Comparison of ENCODE assay signal across 9 cellular contexts in the genomic region with DNA sequence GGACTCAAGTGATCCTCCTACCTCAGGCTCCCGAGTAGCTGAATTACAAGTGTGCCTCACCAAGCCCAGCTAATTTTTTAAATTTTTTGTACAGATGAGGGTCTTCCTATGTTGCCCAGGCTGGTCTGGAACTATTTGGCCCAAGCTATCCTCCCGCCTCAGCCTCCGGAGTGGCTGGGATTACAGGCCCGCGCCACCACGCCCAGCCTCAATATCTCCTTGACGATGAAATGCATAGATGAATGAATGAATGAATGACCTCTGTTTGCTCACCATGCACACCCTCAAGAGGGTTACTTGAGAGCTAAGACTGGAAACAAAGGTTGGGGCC. TPM values are rescaled to one million over a fixed set of nuclear protein-coding genes. Genes with fewer than 3 reads are reported as not detected.
A peak's percentile ranks its signal among the peaks of the same experiment; 100 is the strongest.
DNase-seq lines count a peak whose midpoint lies in the region; TF ChIP-seq lines count a peak whose summit lies in the region.
"Had no signal": no experiment of that assay in that cellular context is flagged by ENCODE, and none has a peak within 500 bp of the region (broad histone marks: within the 10 kb centered on the region; RNA-seq: fewer than 3 reads in every experiment).

No MANE protein-coding gene starts in this region.

- peaks cover 9% of the 10 kb centered on the region for H3K4me1 ChIP-seq in SJCRH30
- H3K4me1 ChIP-seq in esophagus muscularis mucosa: peaks cover 22 to 33% (median 30%) of the 10 kb centered on the region in 4 donors
- peaks cover 22 to 23% (median 22%) of the 10 kb centered on the region in 3 donors for H3K4me1 ChIP-seq in skeletal muscle tissue (ENCODE audit: control insufficient read depth in 3 of 3, insufficient read depth in 3 of 3, low read length in 3 of 3)

- H3K27ac ChIP-seq in SJCRH30 (no peak overlapping the region), esophagus muscularis mucosa (replicated peaks in 1 of 4) (peak overlapping the region in 1 of 4 donors; percentile 88), skeletal muscle tissue (ENCODE audit: low read depth, low read length) (no peak overlapping the region)

- TF ChIP-seq CTCF in esophagus muscularis mucosa (IDR thresholded peaks at IDR 0.05): no peak

- DNase-seq in NCI-H524 treated with DMSO at 0.1 percent for 48 hours (lab: John Stamatoyannopoulos, UW) (peak; percentile 18), NCI-H524 (lab: John Stamatoyannopoulos, UW) (no peak), SJCRH30 (no peak), esophagus muscularis mucosa (ENCODE audit: extremely low spot score) (no peak), NCI-H1694 treated with DMSO at 0.1 percent for 48 hours (lab: John Stamatoyannopoulos, UW) (no peak), cerebellum (ENCODE audit: low spot score) (no peak), HEK293T (ENCODE audit: extremely low spot score) (no peak)

- POLR2A ChIA-PET in HEK293T (lab: Yijun Ruan, JAX): interaction anchor here (1.0 to 1.2 kb wide), 6 partner anchors 15 to 312 kb away, joined by 3 to 4 read pairs (median 3); a partner anchor contains a TSS

- H3K9ac ChIP-seq in skeletal muscle tissue (ENCODE audit: low read depth in 1 of 3, low read length in 3 of 3): no peak overlapping the region

- CTCF ChIA-PET in HEK293T (lab: Yijun Ruan, JAX): interaction anchor here (0.6 to 1.2 kb wide), 2 partner anchors 20 to 98 kb away, joined by 3 to 5 read pairs; no protein-coding TSS in a partner anchor

- H3K9me3 ChIP-seq in SJCRH30 (replicated peaks): no peaks in the 10 kb centered on the region
- no peaks in the 10 kb centered on the region for H3K9me3 ChIP-seq in esophagus muscularis mucosa
- no peaks in the 10 kb centered on the region for H3K9me3 ChIP-seq in skeletal muscle tissue (ENCODE audit: control insufficient read depth in 3 of 3, low read length in 3 of 3)

- no peak for TF ChIP-seq EP300 in esophagus muscularis mucosa (IDR thresholded peaks at IDR 0.05)

- H3K36me3 ChIP-seq in SJCRH30 (no peaks in the 10 kb centered on the region), esophagus muscularis mucosa (no peaks in the 10 kb centered on the region), skeletal muscle tissue (ENCODE audit: control insufficient read depth in 3 of 3, insufficient read depth in 3 of 3, low read length in 3 of 3) (no peaks in the 10 kb centered on the region)

- intact Hi-C loops in esophagus muscularis mucosa (cut with DNase I): no loop called here

- no peak for TF ChIP-seq POLR2A in esophagus muscularis mucosa (IDR thresholded peaks at IDR 0.05; ENCODE audit: low read depth)

- WGBS in esophagus muscularis mucosa: 34% methylated on average over 7 of the region's 7 CpGs

- H3K4me3 ChIP-seq in SJCRH30 (peak overlapping the region; percentile 99), esophagus muscularis mucosa (peak overlapping the region; percentile 73 to 99 (median 92)), skeletal muscle tissue (ENCODE audit: low read length in 3 of 3) (peak overlapping the region; percentile 23 to 57 (median 54))

- H3K27me3 ChIP-seq in SJCRH30: no peaks in the 10 kb centered on the region
- H3K27me3 ChIP-seq in esophagus muscularis mucosa: peaks cover 0 to 12% (median 0%) of the 10 kb centered on the region in 4 donors
- no peaks in the 10 kb centered on the region for H3K27me3 ChIP-seq in skeletal muscle tissue (ENCODE audit: control insufficient read depth in 3 of 3, insufficient read depth in 3 of 3, low read length in 3 of 3)

TF ChIP-seq in HEK293T, 16 proteins besides CTCF, POLR2A, EP300 and RAD21:
- TF ChIP-seq ARNT (IDR thresholded peaks at IDR 0.05) (no peak), CTBP1 (IDR thresholded peaks at IDR 0.05; ENCODE audit: borderline replicate concordance) (no peak), NFRKB (IDR thresholded peaks at IDR 0.05) (no peak), FOXK2 (IDR thresholded peaks at IDR 0.05) (no peak), BHLHE40 (IDR thresholded peaks at IDR 0.05; ENCODE audit: borderline replicate concordance) (no peak)
- TF ChIP-seq, protein P1, sequence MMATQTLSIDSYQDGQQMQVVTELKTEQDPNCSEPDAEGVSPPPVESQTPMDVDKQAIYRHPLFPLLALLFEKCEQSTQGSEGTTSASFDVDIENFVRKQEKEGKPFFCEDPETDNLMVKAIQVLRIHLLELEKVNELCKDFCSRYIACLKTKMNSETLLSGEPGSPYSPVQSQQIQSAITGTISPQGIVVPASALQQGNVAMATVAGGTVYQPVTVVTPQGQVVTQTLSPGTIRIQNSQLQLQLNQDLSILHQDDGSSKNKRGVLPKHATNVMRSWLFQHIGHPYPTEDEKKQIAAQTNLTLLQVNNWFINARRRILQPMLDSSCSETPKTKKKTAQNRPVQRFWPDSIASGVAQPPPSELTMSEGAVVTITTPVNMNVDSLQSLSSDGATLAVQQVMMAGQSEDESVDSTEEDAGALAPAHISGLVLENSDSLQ (IDR thresholded peaks at IDR 0.05): no peak

RNA-seq across cellular contexts. Expression of a gene that starts 14.9 kb away (rescaled TPM):
- 0.35 and 0.40 TPM in 2 replicates for total RNA-seq in SJCRH30 (2014; rRNA removed; shearing (Covaris generic))
- not detected for total RNA-seq in esophagus muscularis mucosa
- 3.1 TPM for total RNA-seq in skeletal muscle tissue
- total RNA-seq in cerebellum: 3.0 TPM
- total RNA-seq: pulmonary artery endothelial cell had no signal

RNA-seq across cellular contexts. Expression of a gene that starts 23.4 kb away (rescaled TPM):
- total RNA-seq in SJCRH30 (2014; rRNA removed; shearing (Covaris generic)): 70.3 and 73.5 TPM in 2 replicates
- 10 to 100 TPM; 26.2 to 71.2 (median 46.1) TPM for total RNA-seq in esophagus muscularis mucosa
- 41.2 TPM for total RNA-seq in skeletal muscle tissue
- 28.6 TPM for total RNA-seq in cerebellum

RNA-seq across cellular contexts. Expression of a gene that starts 33.2 kb away (rescaled TPM):
- 7.5 and 7.9 TPM in 2 replicates for total RNA-seq in SJCRH30 (2014; rRNA removed; shearing (Covaris generic))
- total RNA-seq in esophagus muscularis mucosa: 10 to 100 TPM; 11.2 to 30.0 (median 18.3) TPM
- 16.7 TPM for total RNA-seq in skeletal muscle tissue
- total RNA-seq in cerebellum: 38.2 TPM

RNA-seq across cellular contexts. Expression of a gene that starts 36.2 kb away (rescaled TPM):
- total RNA-seq in SJCRH30 (2014; rRNA removed; shearing (Covaris generic)): 20.0 and 25.5 TPM in 2 replicates
- 10 to 100 TPM; 13.7 to 23.9 (median 16.0) TPM for total RNA-seq in esophagus muscularis mucosa
- total RNA-seq in skeletal muscle tissue: 5.2 TPM
- total RNA-seq in cerebellum: 5.9 TPM

RNA-seq across cellular contexts. Expression of a gene that starts 52.2 kb away (rescaled TPM):
- 277 and 302 TPM in 2 replicates for total RNA-seq in SJCRH30 (2014; rRNA removed; shearing (Covaris generic))
- total RNA-seq in esophagus muscularis mucosa (100 to 1,000 TPM in 3 of 4 donors, 10 to 100 TPM in 1; 79.2 to 127 (median 102) TPM), skeletal muscle tissue (69.4 TPM), cerebellum (163 TPM)
